In genomic region chr2:147451131-147451530, GRCh38 we compare ENCODE assay signal across 20 cellular contexts.
DNase-seq lines count a peak whose midpoint lies in the region; ATAC-seq and TF ChIP-seq lines count a peak whose summit lies in the region.
"Had no signal": no experiment of that assay in that cellular context is flagged by ENCODE, and none has a peak within 500 bp of the region (broad histone marks: within the 10 kb centered on the region; RNA-seq: fewer than 3 reads in every experiment).

No MANE protein-coding gene starts in this region.

- H3K9me3 ChIP-seq in endodermal cell (ENCODE audit: control insufficient read depth, low read length), result peaks cover 7% of the 10 kb centered on the region
- H3K9me3 ChIP-seq: BE2C had no signal

- no peaks in the 10 kb centered on the region for H3K36me3 Mint-ChIP-seq in endodermal cell (ENCODE audit: low read depth)

- 42 to 54% methylated on average over 2 of the region's 2 CpGs for WGBS in endodermal cell (ENCODE audit: insufficient coverage in 1 of 2, insufficient read length in 1 of 2), 2 experiments

- DNase-seq in NCI-H1417 (lab: John Stamatoyannopoulos, UW), result peak in 2 of 3 experiments; percentile 12 to 51
- DNase-seq in NCI-H1417 treated with DMSO at 0.1 percent for 48 hours (lab: John Stamatoyannopoulos, UW), result no peak
- DNase-seq in NCI-H69 (lab: John Stamatoyannopoulos, UW), result peak; percentile 50
- no peak for DNase-seq in endodermal cell
- no peak for DNase-seq in omental fat pad (ENCODE audit: low spot score)
- DNase-seq in superior temporal gyrus (ENCODE audit: extremely low spot score), result no peak
- DNase-seq: BE2C; CD4-positive, alpha-beta T cell; DMS79 treated with DMSO at 0.1 percent for 48 hours; NCI-H1048; NCI-H187; NCI-H446 treated with DMSO at 0.1 percent for 48 hours; NCI-H82; PC-9 had no signal

- peaks cover 16% of the 10 kb centered on the region for H3K4me1 ChIP-seq in endodermal cell (ENCODE audit: control insufficient read depth, insufficient read depth, low read length)
- H3K4me1 ChIP-seq: BE2C had no signal

- H3K27me3 Mint-ChIP-seq in endodermal cell (ENCODE audit: insufficient read depth), result no peaks in the 10 kb centered on the region
- H3K27me3 Mint-ChIP-seq: CD4-positive, alpha-beta T cell had no signal

- H3K4me1 Mint-ChIP-seq in endodermal cell, result peaks cover 40% of the 10 kb centered on the region

- TF ChIP-seq CTCF in endodermal cell (conservative IDR thresholded peaks at IDR 0.05), result no peak
- TF ChIP-seq CTCF in omental fat pad (IDR thresholded peaks at IDR 0.05), result no peak

- peak overlapping the region; percentile 67 for H3K27ac ChIP-seq in endodermal cell (ENCODE audit: low read depth, low read length)
- H3K27ac ChIP-seq: 22Rv1, KMS-11, PC-9 had no signal

- no peak overlapping the region for H3K4me3 ChIP-seq in endodermal cell (ENCODE audit: low read length)
- H3K4me3 ChIP-seq: PC-9 had no signal

- H3K4me3 Mint-ChIP-seq in endodermal cell, result no peak overlapping the region
- H3K4me3 Mint-ChIP-seq: CD4-positive, alpha-beta T cell had no signal

- H3K27ac Mint-ChIP-seq in endodermal cell, result no peak overlapping the region
- H3K27ac Mint-ChIP-seq: CD4-positive, alpha-beta T cell had no signal

- H3K9ac ChIP-seq in endodermal cell (ENCODE audit: extremely low read depth, low read length, poor library complexity, severe bottlenecking), result no peak overlapping the region
- H3K9ac ChIP-seq: KMS-11 had no signal

- no peaks in the 10 kb centered on the region for H3K27me3 ChIP-seq in endodermal cell (ENCODE audit: control insufficient read depth, insufficient read depth, low read length, poor library complexity, severe bottlenecking)
- H3K27me3 ChIP-seq: BE2C had no signal

- peaks cover 7% of the 10 kb centered on the region for H3K9me3 Mint-ChIP-seq in endodermal cell

- ATAC-seq in omental fat pad (ENCODE audit: low FRiP score), result peak; percentile 14
- no peak for ATAC-seq in HG02610 (IDR thresholded peaks at IDR 0.05; ENCODE audit: unreplicated experiment)
- no peak for ATAC-seq in HG03439 (IDR thresholded peaks at IDR 0.05; ENCODE audit: unreplicated experiment)
- ATAC-seq: HCT116, HepG2 had no signal

- no peaks in the 10 kb centered on the region for H3K36me3 ChIP-seq in endodermal cell (ENCODE audit: control insufficient read depth, insufficient read depth, low read length)
- H3K36me3 ChIP-seq: BE2C had no signal

Comparison
In these comparisons a context has a peak if more than half of its experiments do, and no peak if none do; other contexts are left out.
1. DNase-seq: peak in NCI-H1417 (2 of 3) and NCI-H69 (single experiment); none in NCI-H1417 treated with DMSO at 0.1 percent for 48 hours (single experiment), endodermal cell (single experiment), omental fat pad (single experiment) and superior temporal gyrus (single experiment).